Comparison of ENCODE assay signal across 9 cellular contexts in the genomic region with DNA sequence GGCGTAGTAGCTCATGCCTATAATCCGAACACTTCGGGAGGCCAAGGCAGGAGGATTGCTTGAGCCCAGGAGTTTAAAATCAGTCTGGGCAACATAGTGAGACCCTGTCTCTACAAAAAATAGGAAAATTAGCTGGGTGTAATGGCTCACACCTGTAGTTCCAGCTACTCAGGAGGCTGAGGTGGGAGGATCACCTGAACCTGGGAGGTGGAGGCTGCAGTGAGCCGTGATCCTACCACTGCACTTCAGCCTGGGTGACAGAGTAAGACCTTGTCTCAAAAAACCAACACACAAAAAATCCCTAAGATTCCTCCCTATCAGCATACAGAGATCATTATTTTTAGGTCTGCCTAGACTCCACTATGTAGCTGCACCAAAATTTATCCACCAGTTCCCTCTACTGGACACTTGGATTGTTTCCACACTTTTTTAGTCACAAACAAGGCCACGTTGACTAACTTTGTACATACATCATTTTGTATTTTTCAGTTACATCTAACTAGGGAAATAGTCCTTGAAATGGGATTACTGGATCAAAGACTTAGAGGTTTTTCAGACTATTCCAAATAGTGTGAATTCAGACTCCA. TPM values are rescaled to one million over a fixed set of nuclear protein-coding genes. Genes with fewer than 3 reads are reported as not detected.
DNase-seq lines count a peak whose midpoint lies in the region; ATAC-seq and TF ChIP-seq lines count a peak whose summit lies in the region.
"Had no signal": no experiment of that assay in that cellular context is flagged by ENCODE, and none has a peak within 500 bp of the region (broad histone marks: within the 10 kb centered on the region; RNA-seq: fewer than 3 reads in every experiment).

No MANE protein-coding gene starts in this region.

- H3K4me1 Mint-ChIP-seq in MCF 10A (ENCODE audit: insufficient read depth, unreplicated experiment): peaks cover 13% of the 10 kb centered on the region

- BruUV-seq in MCF 10A (replicated peaks; lab: Mats Ljungman, UMichigan) (no TSS peak), OCI-LY7 (replicated peaks; lab: Mats Ljungman, UMichigan) (TSS peak; percentile 35), mammary epithelial cell (replicated peaks; lab: Mats Ljungman, UMichigan) (no TSS peak)

- no peaks in the 10 kb centered on the region for H4K20me1 ChIP-seq in OCI-LY7 (ENCODE audit: insufficient read depth, low read length)
- H4K20me1 ChIP-seq in mammary epithelial cell (ENCODE audit: insufficient read depth, low read length): no peaks in the 10 kb centered on the region

- H3K36me3 ChIP-seq in breast epithelium (no peaks in the 10 kb centered on the region), OCI-LY7 (ENCODE audit: insufficient read depth, low read length) (peaks cover 74% of the 10 kb centered on the region), mammary epithelial cell (ENCODE audit: insufficient read depth, low read length) (peaks cover 22% of the 10 kb centered on the region)

- WGBS in mammary epithelial cell (ENCODE audit: low coverage, missing lambda C conversion rate): 96% methylated on average over 5 of the region's 5 CpGs

- POLR2A ChIA-PET in MCF 10A (lab: Yijun Ruan, JAX) (interaction anchor here (0.8 to 4.0 kb wide), 4 partner anchors 15 to 136 kb away, joined by 3 to 12 read pairs (median 3); partner anchors contain the start of genes KIFC1, RGL2, RPS18 and VPS52), OCI-LY7 (lab: Charles Lee) (interaction anchor here (0.6 to 0.7 kb wide), 2 partner anchors 301 to 1008 kb away, joined by 3 read pairs; no protein-coding TSS in a partner anchor)

- ATAC-seq in HG02885 (IDR thresholded peaks at IDR 0.05; ENCODE audit: poor library complexity, unreplicated experiment): no peak

- no peak overlapping the region for H3K4me2 ChIP-seq in OCI-LY7 (ENCODE audit: low read length)
- no peak overlapping the region for H3K4me2 ChIP-seq in mammary epithelial cell (ENCODE audit: insufficient read depth, low read depth, low read length)

- CTCF ChIA-PET in MCF 10A (lab: Yijun Ruan, JAX) (interaction anchor here (0.6 to 1.3 kb wide), 6 partner anchors 12 to 707 kb away, joined by 3 to 4 read pairs (median 3); no protein-coding TSS in a partner anchor), OCI-LY7 (lab: Charles Lee; ENCODE audit: unreplicated experiment) (no interaction called here), mammary epithelial cell (lab: Charles Lee; ENCODE audit: low non-redundant PET) (interaction anchor here (0.5 kb wide), 1 partner anchor 45 kb away, joined by 3 read pairs; no protein-coding TSS in a partner anchor)

- dilution Hi-C loops in mammary epithelial cell (cut with HindIII; ENCODE audit: low sequenced_read_pairs): no loop called here

- H2AFZ ChIP-seq in OCI-LY7 (ENCODE audit: low read length) (no peak overlapping the region), mammary epithelial cell (ENCODE audit: low read depth, low read length) (no peak overlapping the region)

- H3K4me3 Mint-ChIP-seq in MCF 10A (ENCODE audit: unreplicated experiment): no peak overlapping the region

- H3K9ac ChIP-seq in mammary epithelial cell (ENCODE audit: insufficient read depth, low read length): no peak overlapping the region

- H3K27ac Mint-ChIP-seq in MCF 10A (ENCODE audit: low read depth, unreplicated experiment): no peak overlapping the region

- intact Hi-C loops in MCF 10A (cut with micrococcal nuclease): loop anchor here (1.0 kb wide), 1 partner anchor 127 kb away; no protein-coding TSS in a partner anchor
- intact Hi-C loops in breast epithelium (cut with DNase I; ENCODE audit: low total_unique reads): no loop called here
- intact Hi-C loops in OCI-LY7 (cut with micrococcal nuclease; ENCODE audit: unreplicated experiment): no loop called here
- intact Hi-C loops in mammary epithelial cell (cut with micrococcal nuclease): no loop called here

- peak; percentile 43 for DNase-seq in MCF 10A (ENCODE audit: unreplicated experiment)
- no peak for DNase-seq in breast epithelium (ENCODE audit: low spot score in 2 of 2)
- DNase-seq in OCI-LY7 (ENCODE audit: low spot score): no peak
- peak; percentile 64 to 70 for DNase-seq in dermis microvascular lymphatic vessel endothelial cell (ENCODE audit: low read depth in 2 of 2)
- DNase-seq in stromal cell of bone marrow (ENCODE audit: low read depth): peak; percentile 60
- DNase-seq in mammary epithelial cell: no peak
- DNase-seq in epidermal melanocyte (ENCODE audit: insufficient read length, low spot score): no peak
- DNase-seq: nucleus accumbens had no signal

- no peaks in the 10 kb centered on the region for H3K9me3 Mint-ChIP-seq in MCF 10A (ENCODE audit: unreplicated experiment)

- TF ChIP-seq POLR2A in breast epithelium (IDR thresholded peaks at IDR 0.05): no peak

- H3K27me3 ChIP-seq in breast epithelium (no peaks in the 10 kb centered on the region), mammary epithelial cell (ENCODE audit: insufficient read depth, low read length) (no peaks in the 10 kb centered on the region)

- TF ChIP-seq CTCF in MCF 10A (IDR thresholded peaks at IDR 0.05; ENCODE audit: unreplicated experiment) (peak; percentile 33), breast epithelium (IDR thresholded peaks at IDR 0.05) (peak in 1 of 3 donors; percentile 14), OCI-LY7 (conservative IDR thresholded peaks at IDR 0.05; ENCODE audit: low read length) (peak; percentile 60), mammary epithelial cell (conservative IDR thresholded peaks at IDR 0.05 in 1 of 2, IDR thresholded peaks at IDR 0.05 in 1 of 2; ENCODE audit: extremely low read depth in 1 of 2, insufficient read depth in 1 of 2, low read depth in 1 of 2, low read length in 2 of 2) (peak in 1 of 2 donors; percentile 37)

- H3K9me3 ChIP-seq in breast epithelium (no peaks in the 10 kb centered on the region), OCI-LY7 (ENCODE audit: low read length) (no peaks in the 10 kb centered on the region), mammary epithelial cell (replicated peaks; ENCODE audit: insufficient read depth, low read length) (no peaks in the 10 kb centered on the region)

- H3K9me2 ChIP-seq in OCI-LY7 (ENCODE audit: insufficient read depth, low read length): no peaks in the 10 kb centered on the region

- no peak overlapping the region for H3K27ac ChIP-seq in breast epithelium
- peak overlapping the region; percentile 26 for H3K27ac ChIP-seq in OCI-LY7 (ENCODE audit: low read depth, low read length, poor library complexity, severe bottlenecking)
- H3K27ac ChIP-seq in mammary epithelial cell (ENCODE audit: insufficient read depth, low read depth, low read length): no peak overlapping the region

- in situ Hi-C loops in mammary epithelial cell (cut with MboI; ENCODE audit: low sequenced_read_pairs in 2 of 2): loop anchor here in 1 of 2 donors (10.0 kb wide), 1 partner anchor 132 kb away; the partner anchor contains the start of genes B3GALT4, RPS18 and VPS52

- H3K36me3 Mint-ChIP-seq in MCF 10A (ENCODE audit: insufficient read depth, unreplicated experiment): peaks cover 14% of the 10 kb centered on the region

- H3K4me1 ChIP-seq in breast epithelium (peaks cover 0 to 6% of the 10 kb centered on the region in 2 donors), OCI-LY7 (ENCODE audit: insufficient read depth, low read length, poor library complexity, severe bottlenecking) (peaks cover 24% of the 10 kb centered on the region), mammary epithelial cell (ENCODE audit: insufficient read depth, low read length) (peaks cover 6% of the 10 kb centered on the region)

- H3K4me3 ChIP-seq in breast epithelium: no peak overlapping the region
- H3K4me3 ChIP-seq in OCI-LY7 (ENCODE audit: low read depth, low read length, poor library complexity, severe bottlenecking): no peak overlapping the region
- H3K4me3 ChIP-seq in mammary epithelial cell (replicated peaks in 1 of 3; ENCODE audit: insufficient read depth in 1 of 3, low read depth in 2 of 3, low read length in 3 of 3): no peak overlapping the region

- H3K79me2 ChIP-seq in OCI-LY7 (ENCODE audit: insufficient read depth, low read depth, low read length): peaks cover 15% of the 10 kb centered on the region; the same call in 1 of the 2 replicates
- peaks cover 22% of the 10 kb centered on the region for H3K79me2 ChIP-seq in mammary epithelial cell (ENCODE audit: insufficient read depth, low read length)

- H3K27me3 Mint-ChIP-seq in MCF 10A (ENCODE audit: insufficient read depth, unreplicated experiment): no peaks in the 10 kb centered on the region

RNA-seq across cellular contexts. Expression of gene PHF1, which starts 3.6 kb away (rescaled TPM):
- total RNA-seq in MCF 10A (2022): 28.9 and 33.9 TPM in 2 replicates
- total RNA-seq in breast epithelium: 10 to 100 TPM; 72.8 to 82.8 (median 77.3) TPM
- 19.9 and 21.4 TPM in 2 replicates for total RNA-seq in OCI-LY7 (2014; rRNA removed; shearing (Covaris generic))
- 30.2 and 35.0 TPM in 2 replicates for total RNA-seq in OCI-LY7 (2022)
- 6.5 and 13.4 TPM in 2 replicates for total RNA-seq in dermis microvascular lymphatic vessel endothelial cell
- 10 to 100 TPM; 15.7 to 31.7 TPM for total RNA-seq in mammary epithelial cell
- polyA plus RNA-seq in mammary epithelial cell: 19.0 TPM
- polyA minus RNA-seq in mammary epithelial cell: 56.0 TPM

RNA-seq across cellular contexts. Expression of gene CUTA, which starts 10.7 kb away (rescaled TPM):
- total RNA-seq in MCF 10A (2022) (212 and 231 TPM in 2 replicates), breast epithelium (100 to 1,000 TPM in 2 of 3 donors, 10 to 100 TPM in 1; 81.3 to 123 (median 111) TPM), OCI-LY7 (2022) (165 and 175 TPM in 2 replicates), dermis microvascular lymphatic vessel endothelial cell (43.8 and 72.3 TPM in 2 replicates), mammary epithelial cell (100 to 1,000 TPM in 1 of 2 donors, 10 to 100 TPM in 1; 81.4 to 181 TPM)
- 147 and 164 TPM in 2 replicates for total RNA-seq in OCI-LY7 (2014; rRNA removed; shearing (Covaris generic))
- polyA plus RNA-seq in mammary epithelial cell: 232 TPM
- 160 TPM for polyA minus RNA-seq in mammary epithelial cell

RNA-seq across cellular contexts. Expression of gene SYNGAP1, which starts 12.6 kb away (rescaled TPM):
- total RNA-seq in MCF 10A (2022) (6.7 and 9.9 TPM in 2 replicates), breast epithelium (10 to 100 TPM in 2 of 3 donors, 1 to 10 TPM in 1; 6.1 to 12.5 (median 10.7) TPM), OCI-LY7 (2022) (30.7 and 32.3 TPM in 2 replicates), dermis microvascular lymphatic vessel endothelial cell (1.4 and 2.8 TPM in 2 replicates), mammary epithelial cell (10 to 100 TPM in 1 of 2 donors, 1 to 10 TPM in 1; 4.2 to 17.7 TPM)
- 5.4 and 5.6 TPM in 2 replicates for total RNA-seq in OCI-LY7 (2014; rRNA removed; shearing (Covaris generic))
- 3.2 TPM for polyA plus RNA-seq in mammary epithelial cell
- 1.8 TPM for polyA minus RNA-seq in mammary epithelial cell

RNA-seq across cellular contexts. Expression of gene KIFC1, which starts 15.6 kb away (rescaled TPM):
- total RNA-seq in MCF 10A (2022): 20.3 and 27.1 TPM in 2 replicates
- 1 to 10 TPM; 2.0 to 3.8 (median 3.2) TPM for total RNA-seq in breast epithelium
- 133 and 138 TPM in 2 replicates for total RNA-seq in OCI-LY7 (2014; rRNA removed; shearing (Covaris generic))
- total RNA-seq in OCI-LY7 (2022): 167 and 176 TPM in 2 replicates
- 9.9 and 16.7 TPM in 2 replicates for total RNA-seq in dermis microvascular lymphatic vessel endothelial cell
- total RNA-seq in mammary epithelial cell: 10 to 100 TPM in 1 of 2 donors, 1 to 10 TPM in 1; 2.8 to 36.7 TPM
- polyA plus RNA-seq in mammary epithelial cell: 47.5 TPM
- polyA minus RNA-seq in mammary epithelial cell: 45.2 TPM

RNA-seq across cellular contexts. Expression of gene ZBTB9, which starts 47.2 kb away (rescaled TPM):
- 7.5 and 8.3 TPM in 2 replicates for total RNA-seq in MCF 10A (2022)
- total RNA-seq in breast epithelium: 1 to 10 TPM; 1.9 to 5.1 (median 3.6) TPM
- total RNA-seq in OCI-LY7 (2014; rRNA removed; shearing (Covaris generic)): 7.7 and 11.2 TPM in 2 replicates
- 6.8 and 7.3 TPM in 2 replicates for total RNA-seq in OCI-LY7 (2022)
- total RNA-seq in dermis microvascular lymphatic vessel endothelial cell: 3.9 and 6.7 TPM in 2 replicates
- total RNA-seq in mammary epithelial cell: 10 to 100 TPM in 1 of 2 donors, 1 to 10 TPM in 1; 5.7 to 10.3 TPM
- 10.0 TPM for polyA plus RNA-seq in mammary epithelial cell
- polyA minus RNA-seq in mammary epithelial cell: 19.4 TPM

Comparison
In these comparisons a context has a peak if more than half of its experiments do, and no peak if none do; other contexts are left out.
1. DNase-seq: peak in MCF 10A (single experiment), dermis microvascular lymphatic vessel endothelial cell (2 of 2) and stromal cell of bone marrow (single experiment); none in breast epithelium (0 of 2), OCI-LY7 (single experiment), mammary epithelial cell (single experiment) and epidermal melanocyte (single experiment).